Comparison of ENCODE assay signal across 8 cellular contexts in genomic region chr9:22446950-22447606, GRCh38. TPM values are rescaled to one million over a fixed set of nuclear protein-coding genes. Genes with fewer than 3 reads are reported as not detected.
A peak's percentile ranks its signal among the peaks of the same experiment; 100 is the strongest.
DNase-seq lines count a peak whose midpoint lies in the region; ATAC-seq and TF ChIP-seq lines count a peak whose summit lies in the region.

No MANE protein-coding gene starts in this region.

- no peak for TF ChIP-seq EP300 in SK-N-SH (IDR thresholded peaks at IDR 0.05; ENCODE audit: borderline replicate concordance in 1 of 2, low read depth in 1 of 2, low read length in 1 of 2)

- H3K4me3 ChIP-seq in BE2C (ENCODE audit: low read depth, low read length) (peak overlapping the region; percentile 54), SK-N-SH (ENCODE audit: low read depth in 2 of 2, low read length in 1 of 2) (peak overlapping the region; percentile 49 to 59), colonic mucosa (peak overlapping the region; percentile 62)

- H3K27ac ChIP-seq in SK-N-SH (ENCODE audit: low read depth in 2 of 2, low read length in 1 of 2) (no peak overlapping the region), colonic mucosa (peak overlapping the region; percentile 19)

- POLR2A ChIA-PET in SK-N-SH (lab: Yijun Ruan, JAX), result no interaction called here

- TF ChIP-seq RAD21 in SK-N-SH (IDR thresholded peaks at IDR 0.05; ENCODE audit: low read length), result no peak

- CTCF ChIA-PET in SK-N-SH (lab: Yijun Ruan, JAX), result no interaction called here

- H2AFZ ChIP-seq in SK-N-SH (ENCODE audit: low read depth), result peak overlapping the region; percentile 70; the same call in 1 of the 2 replicates

- H3F3A ChIP-seq in SK-N-SH (replicated peaks; ENCODE audit: insufficient read depth), result no peaks in the 10 kb centered on the region

- no peaks in the 10 kb centered on the region for H4K20me1 ChIP-seq in SK-N-SH (ENCODE audit: insufficient read depth)

- no peaks in the 10 kb centered on the region for H3K4me1 Mint-ChIP-seq in activated T-helper 1 cell treated with anti-CD3 and anti-CD28 coated beads, Interleukin-12 subunit alpha, Interleukin-12 subunit beta, Interleukin-2, Interleukin-4 antibody, amounts not matched to agents 30 ng/mL and 10 ng/mL and 1 ng/mL, durations not matched to agents 14 hours and 24 hours and 36 hours (ENCODE audit: low read depth)

- H3K9ac ChIP-seq in SK-N-SH (no peak overlapping the region), colonic mucosa (ENCODE audit: low read depth in 2 of 2, low read length in 2 of 2) (peak overlapping the region; percentile 63 to 72)

- no peaks in the 10 kb centered on the region for H3K36me3 Mint-ChIP-seq in activated T-helper 1 cell treated with anti-CD3 and anti-CD28 coated beads, Interleukin-12 subunit alpha, Interleukin-12 subunit beta, Interleukin-2, Interleukin-4 antibody, amounts not matched to agents 30 ng/mL and 10 ng/mL and 1 ng/mL, durations not matched to agents 14 hours and 24 hours and 36 hours (ENCODE audit: low read depth)

- H3K79me2 ChIP-seq in SK-N-SH (ENCODE audit: insufficient read depth), result no peaks in the 10 kb centered on the region

- H3K4me2 ChIP-seq in SK-N-SH, result peak overlapping the region; percentile 88

- no peaks in the 10 kb centered on the region for H3K9me3 Mint-ChIP-seq in activated T-helper 1 cell treated with anti-CD3 and anti-CD28 coated beads, Interleukin-12 subunit alpha, Interleukin-12 subunit beta, Interleukin-2, Interleukin-4 antibody, amounts not matched to agents 30 ng/mL and 10 ng/mL and 1 ng/mL, durations not matched to agents 14 hours and 24 hours and 36 hours

- H3K27me3 Mint-ChIP-seq in activated T-helper 1 cell treated with anti-CD3 and anti-CD28 coated beads, Interleukin-12 subunit alpha, Interleukin-12 subunit beta, Interleukin-2, Interleukin-4 antibody, amounts not matched to agents 30 ng/mL and 10 ng/mL and 1 ng/mL, durations not matched to agents 14 hours and 24 hours and 36 hours (ENCODE audit: insufficient read depth), result peaks cover 37% of the 10 kb centered on the region

- H3K36me3 ChIP-seq in BE2C (no peaks in the 10 kb centered on the region), SK-N-SH (replicated peaks in 1 of 2; ENCODE audit: control insufficient read depth in 1 of 2, insufficient read depth in 2 of 2, low read length in 1 of 2) (no peaks in the 10 kb centered on the region), colonic mucosa (no peaks in the 10 kb centered on the region)

- DNase-seq in BE2C (peak; percentile 67), HuH-7 (ENCODE audit: low spot score) (peak; percentile 63), SK-N-SH (peak; percentile 60), colonic mucosa (peak; percentile 71), left colon (peak; percentile 50 to 69)
- peak; percentile 7 to 12 for DNase-seq in stimulated activated CD4-positive, alpha-beta T cell treated with anti-CD3 and anti-CD28 coated beads, Interleukin-15, amount 100 ng/mL, for 48 hours (ENCODE audit: low read depth in 2 of 2)
- no peak for DNase-seq in activated T-helper 1 cell treated with anti-CD3 and anti-CD28 coated beads, Interleukin-12 subunit alpha, Interleukin-12 subunit beta, Interleukin-2, Interleukin-4 antibody, amounts not matched to agents 30 ng/mL and 10 ng/mL and 1 ng/mL, durations not matched to agents 14 hours and 24 hours and 36 hours (ENCODE audit: low spot score)

- no peaks in the 10 kb centered on the region for H3K9me3 ChIP-seq in BE2C
- no peaks in the 10 kb centered on the region for H3K9me3 ChIP-seq in SK-N-SH
- no peaks in the 10 kb centered on the region for H3K9me3 ChIP-seq in colonic mucosa

- no peaks in the 10 kb centered on the region for H3K9me2 ChIP-seq in SK-N-SH

- intact Hi-C loops in colonic mucosa (cut with DNase I), result no loop called here
- intact Hi-C loops in left colon (cut with DNase I, micrococcal nuclease), result no loop called here
- intact Hi-C loops in activated T-helper 1 cell treated with anti-CD3 and anti-CD28 coated beads, Interleukin-12 subunit alpha, Interleukin-12 subunit beta, Interleukin-2, Interleukin-4 antibody, amounts not matched to agents 30 ng/mL and 10 ng/mL and 1 ng/mL, durations not matched to agents 14 hours and 24 hours and 36 hours (cut with micrococcal nuclease), result loop anchor here (5.0 kb wide), 1 partner anchor 480 kb away; no protein-coding TSS in a partner anchor

- H3K27me3 ChIP-seq in BE2C (peaks cover 37% of the 10 kb centered on the region), SK-N-SH (ENCODE audit: insufficient read depth) (peaks cover 42% of the 10 kb centered on the region), colonic mucosa (peaks cover 6% of the 10 kb centered on the region)

- no peak overlapping the region for H3K4me3 Mint-ChIP-seq in activated T-helper 1 cell treated with anti-CD3 and anti-CD28 coated beads, Interleukin-12 subunit alpha, Interleukin-12 subunit beta, Interleukin-2, Interleukin-4 antibody, amounts not matched to agents 30 ng/mL and 10 ng/mL and 1 ng/mL, durations not matched to agents 14 hours and 24 hours and 36 hours

- H3K27ac Mint-ChIP-seq in activated T-helper 1 cell treated with anti-CD3 and anti-CD28 coated beads, Interleukin-12 subunit alpha, Interleukin-12 subunit beta, Interleukin-2, Interleukin-4 antibody, amounts not matched to agents 30 ng/mL and 10 ng/mL and 1 ng/mL, durations not matched to agents 14 hours and 24 hours and 36 hours, result no peak overlapping the region

- TF ChIP-seq CTCF in BE2C (IDR thresholded peaks at IDR 0.05; ENCODE audit: low read depth, low read length) (peak; percentile 24; the same call in 1 of the 2 replicates), SK-N-SH (IDR thresholded peaks at IDR 0.05) (no peak; the same call in 1 of the 2 replicates), colonic mucosa (IDR thresholded peaks at IDR 0.05) (peak; percentile 9)

- WGBS in SK-N-SH (ENCODE audit: low lambda C conversion rate), result 3% methylated on average over 6 of the region's 70 CpGs

- no peaks in the 10 kb centered on the region for H3K4me1 ChIP-seq in BE2C
- peaks cover 0 to 2% of the 10 kb centered on the region in 2 experiments; a peak in 1 of 4 replicates for H3K4me1 ChIP-seq in SK-N-SH (ENCODE audit: control insufficient read depth in 1 of 2, insufficient read depth in 2 of 2, low read depth in 1 of 2, low read length in 1 of 2)
- H3K4me1 ChIP-seq in colonic mucosa, result no peaks in the 10 kb centered on the region

- ATAC-seq in GM19395 (IDR thresholded peaks at IDR 0.05; ENCODE audit: unreplicated experiment) (peak; percentile 77), left colon (peak; percentile 95)

TF ChIP-seq in SK-N-SH, 30 proteins besides CTCF, POLR2A, EP300 and RAD21:
- peak; percentile 43 for TF ChIP-seq NRF1 (IDR thresholded peaks at IDR 0.05; ENCODE audit: low read depth, low read length)
- no peak for TF ChIP-seq MEF2A (IDR thresholded peaks at IDR 0.05; ENCODE audit: borderline replicate concordance, low read depth)
TF ChIP-seq in SK-N-SH: peak in this region for 1.

RNA-seq across cellular contexts. Expression of gene DMRTA1, which starts 0.5 kb away (rescaled TPM):
- not detected for polyA plus RNA-seq in BE2C (2012; ENCODE audit: insufficient read depth, insufficient read length, low read depth)
- 0.03 and 0.05 TPM in 2 replicates for polyA plus RNA-seq in SK-N-SH (2012; rRNA removed)
- 0.03 and 0.04 TPM in 2 replicates for polyA plus RNA-seq in SK-N-SH (2012; cell fraction: cytosol; rRNA removed)
- polyA plus RNA-seq in SK-N-SH (2012; cell fraction: nucleus; rRNA removed), result 0.15 and 0.24 TPM in 2 replicates
- 1 to 10 TPM; 1.2 to 1.6 TPM for total RNA-seq in colonic mucosa
- under 1 TPM; 0.64 to 0.81 TPM for total RNA-seq in left colon
- not detected in 2 replicates for total RNA-seq in activated T-helper 1 cell treated with anti-CD3 and anti-CD28 coated beads, Interleukin-12 subunit alpha, Interleukin-12 subunit beta, Interleukin-2, Interleukin-4 antibody, amounts not matched to agents 30 ng/mL and 10 ng/mL and 1 ng/mL, durations not matched to agents 14 hours and 24 hours and 36 hours
